ENCODE assay signal across 25 cellular contexts in the genomic region with DNA sequence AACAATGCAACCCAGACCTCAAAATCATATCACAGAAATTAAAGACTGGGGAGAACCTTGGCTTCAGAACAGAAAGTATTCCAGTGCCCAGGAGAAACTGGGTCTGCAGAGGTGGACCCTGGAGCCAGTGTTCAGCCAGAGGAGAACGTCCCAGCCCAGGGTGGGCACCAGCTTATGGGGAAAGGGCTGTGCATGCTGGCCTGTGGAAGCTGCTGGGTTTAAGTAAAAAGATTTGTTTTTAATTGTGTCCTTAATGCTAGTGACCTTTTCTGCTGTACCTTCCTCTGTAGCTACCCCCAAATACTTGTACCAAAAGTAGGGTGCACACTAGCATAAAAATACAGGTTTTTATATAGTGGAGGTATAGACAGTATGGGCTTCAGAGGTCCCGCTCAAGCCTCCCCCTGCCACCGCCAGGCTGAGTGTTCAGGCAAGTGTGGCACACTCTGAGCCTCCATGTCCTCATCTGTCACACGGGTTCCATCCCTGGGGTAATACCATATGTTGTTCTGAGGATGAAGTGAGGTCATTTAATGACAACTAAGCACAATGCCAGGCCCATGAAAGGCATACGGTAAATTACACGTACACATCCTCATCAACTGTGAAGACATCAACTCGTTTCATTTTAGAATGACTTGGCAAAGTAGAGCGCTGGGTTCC. TPM values are rescaled to one million over a fixed set of nuclear protein-coding genes. Genes with fewer than 3 reads are reported as not detected.
DNase-seq lines count a peak whose midpoint lies in the region; TF ChIP-seq lines count a peak whose summit lies in the region.
"Had no signal": no experiment of that assay in that cellular context is flagged by ENCODE, and none has a peak within 500 bp of the region (broad histone marks: within the 10 kb centered on the region; RNA-seq: fewer than 3 reads in every experiment).

No MANE protein-coding gene starts in this region.

- no peaks in the 10 kb centered on the region for H3K9me2 ChIP-seq in OCI-LY1 (ENCODE audit: low read depth, low read length)

- H3K4me3 Mint-ChIP-seq in CD14-positive monocyte: no peak overlapping the region
- H3K4me3 Mint-ChIP-seq: mesothelial cell of epicardium; natural killer cell treated with Interleukin-12 subunit alpha and Interleukin-12 subunit beta and Interleukin-15 and Interleukin-18, amount 100 ng/mL, for 72 hours; stimulated activated naive CD8-positive, alpha-beta T cell treated with anti-CD3 and anti-CD28 coated beads, Interleukin-15, amount 100 ng/mL, for 72 hours had no signal

- H3K4me1 ChIP-seq in OCI-LY1 (ENCODE audit: insufficient read depth, low read length, severe bottlenecking) (peaks cover 49% of the 10 kb centered on the region), vagina (no peaks in the 10 kb centered on the region)
- H3K4me1 ChIP-seq: A549, psoas muscle, upper lobe of left lung had no signal

- H4K20me1 ChIP-seq in OCI-LY1 (ENCODE audit: insufficient read depth, low read length): no peaks in the 10 kb centered on the region

- H3K9me3 ChIP-seq in OCI-LY1 (ENCODE audit: low read length) (no peaks in the 10 kb centered on the region), vagina (no peaks in the 10 kb centered on the region)
- H3K9me3 ChIP-seq: A549, psoas muscle, upper lobe of left lung had no signal

- no peaks in the 10 kb centered on the region for H3K4me1 Mint-ChIP-seq in CD14-positive monocyte
- H3K4me1 Mint-ChIP-seq: mesothelial cell of epicardium; stimulated activated naive CD8-positive, alpha-beta T cell treated with anti-CD3 and anti-CD28 coated beads, Interleukin-15, amount 100 ng/mL, for 72 hours had no signal

- no peak overlapping the region for H2AFZ ChIP-seq in OCI-LY1 (ENCODE audit: low read length)

- peak overlapping the region; percentile 85 for H3K27ac ChIP-seq in OCI-LY1 (ENCODE audit: low read depth, low read length, poor library complexity, severe bottlenecking)
- H3K27ac ChIP-seq in vagina: peak overlapping the region; percentile 16
- H3K27ac ChIP-seq: A549, brain microvascular endothelial cell, coronary artery, psoas muscle, upper lobe of left lung had no signal

- peak; percentile 6 for DNase-seq in activated T-cell treated with anti-CD3 and anti-CD28 coated beads, Interleukin-2, amount 50 U/mL, for 1 hour
- DNase-seq in activated T-cell treated with anti-CD3 and anti-CD28 coated beads for 4 hours: no peak
- peak; percentile 45 for DNase-seq in mesenteric fat pad (ENCODE audit: low spot score)
- DNase-seq in vagina (ENCODE audit: extremely low spot score in 2 of 2): no peak
- no peak for DNase-seq in OCI-M2 (lab: John Stamatoyannopoulos, UW; ENCODE audit: unreplicated experiment)
- DNase-seq in cerebellar cortex (ENCODE audit: low spot score): no peak
- DNase-seq in CD14-positive monocyte (ENCODE audit: low spot score): no peak
- DNase-seq: activated CD4-positive, alpha-beta T cell treated with anti-CD3 and anti-CD28 coated beads for 1 hour; brain microvascular endothelial cell; Calu3; HCEC 1CT; NCI-H146; NCI-H226; NK-92 treated with Interleukin-12 subunit alpha and Interleukin-12 subunit beta, amount 100 ng/mL, for 24 hours; psoas muscle; stimulated activated CD4-positive, alpha-beta T cell treated with anti-CD3 and anti-CD28 coated beads, Interleukin-2, amount 100 ng/mL, for 48 hours; stimulated activated naive CD8-positive, alpha-beta T cell treated with anti-CD3 and anti-CD28 coated beads, Interleukin-15, amount 100 ng/mL, for 72 hours; T1000 had no signal

- H3K36me3 Mint-ChIP-seq in CD14-positive monocyte: peaks cover 75 to 86% of the 10 kb centered on the region in 2 donors

- TF ChIP-seq POLR2A in vagina (IDR thresholded peaks at IDR 0.05): no peak

- H3K9ac ChIP-seq in OCI-LY1 (ENCODE audit: low read length): peak overlapping the region; percentile 61; the same call in 1 of the 2 replicates

- H3F3A ChIP-seq in OCI-LY1 (ENCODE audit: insufficient read depth, low read length): no peaks in the 10 kb centered on the region

- H3K4me3 ChIP-seq in OCI-LY1 (ENCODE audit: low read depth, low read length, poor library complexity, severe bottlenecking) (peak overlapping the region; percentile 52), vagina (no peak overlapping the region)
- H3K4me3 ChIP-seq: A549, coronary artery, psoas muscle, upper lobe of left lung had no signal

- peaks cover 0 to 1% (median 0%) of the 10 kb centered on the region in 3 donors for H3K27me3 Mint-ChIP-seq in CD14-positive monocyte (ENCODE audit: low read depth in 3 of 3)
- H3K27me3 Mint-ChIP-seq: natural killer cell treated with Interleukin-12 subunit alpha and Interleukin-12 subunit beta and Interleukin-15 and Interleukin-18, amount 100 ng/mL, for 72 hours; stimulated activated naive CD8-positive, alpha-beta T cell treated with anti-CD3 and anti-CD28 coated beads, Interleukin-15, amount 100 ng/mL, for 72 hours had no signal

- H3K4me2 ChIP-seq in OCI-LY1 (ENCODE audit: low read length): peak overlapping the region; percentile 66
- H3K4me2 ChIP-seq: A549 had no signal

- H3K9me3 Mint-ChIP-seq in CD14-positive monocyte: no peaks in the 10 kb centered on the region
- H3K9me3 Mint-ChIP-seq: activated T-helper 2 cell treated with anti-CD3 and anti-CD28 coated beads, Interferon-gamma antibody, Interleukin-2, Interleukin-4, amounts not matched to agents 10 μg/mL and 5 μg/mL and 100 μg/mL, durations not matched to agents 14 hours and 24 hours and 36 hours; mesothelial cell of epicardium; natural killer cell treated with Interleukin-12 subunit alpha and Interleukin-12 subunit beta and Interleukin-15 and Interleukin-18, amount 100 ng/mL, for 72 hours; stimulated activated naive CD8-positive, alpha-beta T cell treated with anti-CD3 and anti-CD28 coated beads, Interleukin-15, amount 100 ng/mL, for 72 hours had no signal

- TF ChIP-seq CTCF in OCI-LY1 (IDR thresholded peaks at IDR 0.05; ENCODE audit: low read length) (no peak), vagina (IDR thresholded peaks at IDR 0.05) (no peak), CD14-positive monocyte (IDR thresholded peaks at IDR 0.05) (no peak)

- H3K79me2 ChIP-seq in OCI-LY1 (ENCODE audit: insufficient read depth, low read length): no peaks in the 10 kb centered on the region

- intact Hi-C loops in vagina (cut with DNase I): no loop called here
- intact Hi-C loops in CD14-positive monocyte (cut with micrococcal nuclease): no loop called here

- H3K27me3 ChIP-seq in OCI-LY1 (ENCODE audit: insufficient read depth, low read length): no peaks in the 10 kb centered on the region
- no peaks in the 10 kb centered on the region for H3K27me3 ChIP-seq in vagina
- H3K27me3 ChIP-seq: brain microvascular endothelial cell, upper lobe of left lung had no signal

- peak overlapping the region in 3 of 7 donors; percentile 1 to 52 (median 26) for H3K27ac Mint-ChIP-seq in CD14-positive monocyte
- H3K27ac Mint-ChIP-seq: activated T-helper 2 cell treated with anti-CD3 and anti-CD28 coated beads, Interferon-gamma antibody, Interleukin-2, Interleukin-4, amounts not matched to agents 10 μg/mL and 5 μg/mL and 100 μg/mL, durations not matched to agents 14 hours and 24 hours and 36 hours; mesothelial cell of epicardium; natural killer cell treated with Interleukin-12 subunit alpha and Interleukin-12 subunit beta and Interleukin-15 and Interleukin-18, amount 100 ng/mL, for 72 hours had no signal

- no peaks in the 10 kb centered on the region; the same call in 1 of the 2 replicates for H3K36me3 ChIP-seq in OCI-LY1 (ENCODE audit: insufficient read depth, low read length)
- H3K36me3 ChIP-seq in vagina: peaks cover 0 to 3% of the 10 kb centered on the region in 2 donors
- H3K36me3 ChIP-seq: brain microvascular endothelial cell had no signal

RNA-seq across cellular contexts. Expression of gene SLC37A1, which starts 47.0 kb away (rescaled TPM):
- total RNA-seq in mesenteric fat pad (7.0 TPM), vagina (11.8 TPM)
- polyA plus RNA-seq in CD14-positive monocyte: 1 to 10 TPM; 2.7 to 4.3 TPM

Comparison
In these comparisons a context has a peak if more than half of its experiments do, and no peak if none do; other contexts are left out.
1. DNase-seq: peak in activated T-cell treated with anti-CD3 and anti-CD28 coated beads, Interleukin-2, amount 50 U/mL, for 1 hour (single experiment) and mesenteric fat pad (single experiment); none in activated T-cell treated with anti-CD3 and anti-CD28 coated beads for 4 hours (single experiment), vagina (0 of 2), OCI-M2 (single experiment), cerebellar cortex (single experiment) and CD14-positive monocyte (single experiment).